28 cellular contexts compared by ENCODE assay signal in the genomic region with DNA sequence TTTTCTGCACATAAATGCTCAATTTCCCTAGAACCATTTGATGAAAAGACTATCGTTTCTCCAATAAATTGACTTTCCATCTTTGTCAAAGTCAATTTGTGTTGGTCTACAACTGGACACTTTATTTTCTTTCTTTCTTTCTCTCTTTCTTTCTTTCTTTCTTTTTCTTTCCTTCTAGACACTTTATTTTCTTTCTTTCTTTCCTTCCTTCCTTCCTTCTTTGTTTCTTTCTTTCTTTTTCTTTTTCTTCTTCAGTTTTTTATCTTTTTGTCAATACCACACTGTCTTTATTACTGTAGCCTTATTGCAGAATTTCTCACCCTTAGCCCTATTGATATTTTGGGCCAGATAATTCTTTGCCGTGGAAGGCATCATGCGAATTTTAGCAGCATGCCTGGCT.
"Had no signal": no experiment of that assay in that cellular context is flagged by ENCODE, and none has a peak within 500 bp of the region (broad histone marks: within the 10 kb centered on the region; RNA-seq: fewer than 3 reads in every experiment).

No MANE protein-coding gene starts in this region.

- H3K4me1 Mint-ChIP-seq: endodermal cell had no signal

- FAIRE-seq: endometrium, islet of Langerhans, keratinocyte had no signal

- H3K4me1 ChIP-seq: colonic mucosa, esophagus squamous epithelium, gastrocnemius medialis, heart right ventricle, left lung, lower lobe of right lung had no signal

- H3K27ac ChIP-seq: colonic mucosa, epithelial cell of prostate, esophagus squamous epithelium, gastrocnemius medialis, heart right ventricle, left lung, lower lobe of right lung had no signal

- H3K4me3 Mint-ChIP-seq: dendritic cell treated with granulocyte-macrophage colony-stimulating factor and Interleukin-4, amounts not matched to agents 40 ng/mL and 50 ng/mL, for 4 days; effector memory CD8-positive, alpha-beta T cell; endodermal cell; mesothelial cell of epicardium; naive B cell had no signal

- H3K36me3 Mint-ChIP-seq: naive B cell had no signal

- H3K36me3 ChIP-seq: colonic mucosa, esophagus squamous epithelium, gastrocnemius medialis, heart right ventricle, left lung, lower lobe of right lung had no signal

- ATAC-seq: effector memory CD8-positive, alpha-beta T cell; esophagus mucosa; gastrocnemius medialis; heart right ventricle; left cardiac atrium; left lung; left ventricle myocardium superior; lower lobe of right lung; mucosa of descending colon had no signal

- DNase-seq: colonic mucosa; cortex of kidney; effector CD8-positive, alpha-beta T cell; effector memory CD8-positive, alpha-beta T cell; endodermal cell; erythroblast; esophagus squamous epithelium; foreskin fibroblast; foreskin melanocyte; gastrocnemius medialis; glutamatergic neuron; head of caudate nucleus; heart right ventricle; hippocampal formation; left cardiac atrium; left lung; left ventricle myocardium superior; lower lobe of right lung; mesenchymal stem cell; mucosa of descending colon; naive B cell had no signal

- H3K9me3 ChIP-seq: colonic mucosa, gastrocnemius medialis, lower lobe of right lung, mucosa of descending colon had no signal

- H3K27ac Mint-ChIP-seq: dendritic cell treated with granulocyte-macrophage colony-stimulating factor and Interleukin-4, amounts not matched to agents 40 ng/mL and 50 ng/mL, for 4 days; effector memory CD8-positive, alpha-beta T cell; endodermal cell; mesothelial cell of epicardium had no signal

- H3K4me3 ChIP-seq: colonic mucosa, esophagus squamous epithelium, gastrocnemius medialis, heart right ventricle, left lung, lower lobe of right lung, mucosa of descending colon had no signal

- H3K27me3 ChIP-seq: colonic mucosa, esophagus squamous epithelium, gastrocnemius medialis, left lung had no signal

- H3K27me3 Mint-ChIP-seq: dendritic cell treated with granulocyte-macrophage colony-stimulating factor and Interleukin-4, amounts not matched to agents 40 ng/mL and 50 ng/mL, for 4 days; effector memory CD8-positive, alpha-beta T cell; naive B cell had no signal
